In the genomic region with DNA sequence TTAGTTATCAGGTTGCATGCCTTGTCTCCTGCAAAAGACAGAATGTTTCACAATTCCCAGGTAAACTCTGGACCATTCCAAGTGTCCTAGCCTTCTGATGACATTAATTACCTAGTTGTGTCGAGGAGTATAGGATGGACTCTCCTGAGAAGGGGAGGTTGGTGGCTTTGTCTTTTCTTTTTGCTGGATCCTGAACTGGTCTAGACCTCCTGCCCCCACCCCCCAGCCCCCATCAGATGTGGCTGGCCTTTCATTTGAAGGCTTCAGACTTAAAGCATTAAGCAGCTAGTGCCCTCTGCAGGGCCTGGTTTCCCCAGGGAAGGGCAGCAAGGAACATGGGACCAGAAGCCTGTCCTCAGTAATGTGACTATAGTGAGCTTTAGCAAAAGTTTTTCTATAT, we compare ENCODE assay signal across 11 cellular contexts. TPM values are rescaled to one million over a fixed set of nuclear protein-coding genes. Genes with fewer than 3 reads are reported as not detected.
DNase-seq lines count a peak whose midpoint lies in the region; ATAC-seq lines count a peak whose summit lies in the region.
"Had no signal": no experiment of that assay in that cellular context is flagged by ENCODE, and none has a peak within 500 bp of the region (broad histone marks: within the 10 kb centered on the region; RNA-seq: fewer than 3 reads in every experiment).

No MANE protein-coding gene starts in this region.

- no peak for DNase-seq in stimulated activated naive CD8-positive, alpha-beta T cell treated with anti-CD3 and anti-CD28 coated beads, Interleukin-15, Interleukin-2, amounts not matched to agents 100 U/mL and 50 U/mL, for 24 hours
- no peak for DNase-seq in activated naive CD8-positive, alpha-beta T cell treated with anti-CD3 and anti-CD28 coated beads, Interleukin-2, amount 50 U/mL, for 24 hours
- DNase-seq in mesenchymal stem cell (no peak), cerebellar nuclear complex (lab: John Stamatoyannopoulos, UW) (no peak), NCI-H2227 treated with DMSO at 0.1 percent for 48 hours (lab: John Stamatoyannopoulos, UW) (no peak)
- no peak for DNase-seq in stimulated activated naive CD4-positive, alpha-beta T cell treated with Interleukin-2 at 50 U/mL for 16 hours (lab: John Stamatoyannopoulos, UW)
- DNase-seq: immature natural killer cell, NCI-H446, small intestine had no signal

- H4K8ac ChIP-seq in mesenchymal stem cell (ENCODE audit: low read length): no peak overlapping the region

- no peak overlapping the region for H2AK5ac ChIP-seq in mesenchymal stem cell (ENCODE audit: low read length, severe bottlenecking)

- H2BK120ac ChIP-seq in mesenchymal stem cell (ENCODE audit: low read depth, low read length): no peak overlapping the region

- no peak for ATAC-seq in stimulated activated naive CD8-positive, alpha-beta T cell treated with anti-CD3 and anti-CD28 coated beads, Interleukin-15, Interleukin-2, amounts not matched to agents 100 U/mL and 50 U/mL, for 24 hours
- no peak for ATAC-seq in activated naive CD8-positive, alpha-beta T cell treated with anti-CD3 and anti-CD28 coated beads, Interleukin-2, amount 50 U/mL, for 24 hours
- ATAC-seq in HG02759 (IDR thresholded peaks at IDR 0.05; ENCODE audit: unreplicated experiment): no peak

- no peak overlapping the region for H3K27ac ChIP-seq in mesenchymal stem cell (ENCODE audit: low read length, poor library complexity, severe bottlenecking)

- H3K18ac ChIP-seq in mesenchymal stem cell (ENCODE audit: low read depth in 1 of 2, low read length in 2 of 2): peak overlapping the region in 1 of 2 experiments; percentile 18

- peaks cover 45 to 57% of the 10 kb centered on the region in 2 experiments for H3K36me3 ChIP-seq in mesenchymal stem cell (ENCODE audit: control insufficient read depth in 1 of 2, insufficient read depth in 2 of 2, low read depth in 1 of 2, low read length in 2 of 2)

- H3K14ac ChIP-seq in mesenchymal stem cell (ENCODE audit: low read length in 2 of 2): no peak overlapping the region

- no peak overlapping the region for H2BK15ac ChIP-seq in mesenchymal stem cell (ENCODE audit: low read depth, poor library complexity, severe bottlenecking)

- no peaks in the 10 kb centered on the region for H3K9me3 ChIP-seq in mesenchymal stem cell (ENCODE audit: control insufficient read depth, low read length)

- H3K4me1 ChIP-seq in mesenchymal stem cell (ENCODE audit: control insufficient read depth, insufficient read depth, low read depth, low read length): peaks cover 1% of the 10 kb centered on the region

- no peak overlapping the region for H3K4me3 ChIP-seq in mesenchymal stem cell (ENCODE audit: insufficient read depth in 1 of 2, low read depth in 1 of 2, low read length in 2 of 2)

- no peak overlapping the region for H2BK5ac ChIP-seq in mesenchymal stem cell (ENCODE audit: low read depth, low read length, poor library complexity, severe bottlenecking)

- peaks cover 36% of the 10 kb centered on the region for H3K36me3 Mint-ChIP-seq in stimulated activated naive CD8-positive, alpha-beta T cell treated with anti-CD3 and anti-CD28 coated beads, Interleukin-15, Interleukin-2, amounts not matched to agents 100 ng/mL and 50 ng/mL, for 24 hours (ENCODE audit: low read depth)
- H3K36me3 Mint-ChIP-seq in activated naive CD8-positive, alpha-beta T cell treated with anti-CD3 and anti-CD28 coated beads, Interleukin-2, amount 50 U/mL, for 24 hours (ENCODE audit: low read depth): peaks cover 23% of the 10 kb centered on the region

- peak overlapping the region; percentile 67 for H3K9ac ChIP-seq in mesenchymal stem cell (ENCODE audit: low read length)

- no peak overlapping the region for H3K23ac ChIP-seq in mesenchymal stem cell (ENCODE audit: low read length in 2 of 2)

- H3K4me1 Mint-ChIP-seq in stimulated activated naive CD8-positive, alpha-beta T cell treated with anti-CD3 and anti-CD28 coated beads, Interleukin-15, Interleukin-2, amounts not matched to agents 100 ng/mL and 50 ng/mL, for 24 hours (ENCODE audit: low read depth): peaks cover 31% of the 10 kb centered on the region
- peaks cover 29% of the 10 kb centered on the region for H3K4me1 Mint-ChIP-seq in activated naive CD8-positive, alpha-beta T cell treated with anti-CD3 and anti-CD28 coated beads, Interleukin-2, amount 50 U/mL, for 24 hours

- no peak overlapping the region for H2BK12ac ChIP-seq in mesenchymal stem cell (ENCODE audit: low read length in 2 of 2)

- peak overlapping the region; percentile 97 for H3K27ac Mint-ChIP-seq in stimulated activated naive CD8-positive, alpha-beta T cell treated with anti-CD3 and anti-CD28 coated beads, Interleukin-15, Interleukin-2, amounts not matched to agents 100 ng/mL and 50 ng/mL, for 24 hours
- H3K27ac Mint-ChIP-seq in activated naive CD8-positive, alpha-beta T cell treated with anti-CD3 and anti-CD28 coated beads, Interleukin-2, amount 50 U/mL, for 24 hours: peak overlapping the region; percentile 97

- WGBS in mesenchymal stem cell: no CpG with 5 or more reads among the region's 1 CpG

- H3K4ac ChIP-seq in mesenchymal stem cell (ENCODE audit: low read depth in 1 of 2, low read length in 2 of 2): no peak overlapping the region

- no peak overlapping the region for H3K4me2 ChIP-seq in mesenchymal stem cell (ENCODE audit: low read length, poor library complexity, severe bottlenecking)

- H3K4me3 Mint-ChIP-seq in stimulated activated naive CD8-positive, alpha-beta T cell treated with anti-CD3 and anti-CD28 coated beads, Interleukin-15, Interleukin-2, amounts not matched to agents 100 ng/mL and 50 ng/mL, for 24 hours: no peak overlapping the region
- no peak overlapping the region for H3K4me3 Mint-ChIP-seq in activated naive CD8-positive, alpha-beta T cell treated with anti-CD3 and anti-CD28 coated beads, Interleukin-2, amount 50 U/mL, for 24 hours
- H3K4me3 Mint-ChIP-seq: immature natural killer cell had no signal

- peaks cover 1% of the 10 kb centered on the region for H3K79me1 ChIP-seq in mesenchymal stem cell (replicated peaks; ENCODE audit: low read length, poor library complexity, severe bottlenecking)

- H4K91ac ChIP-seq in mesenchymal stem cell (ENCODE audit: low read length): no peak overlapping the region

- no peak overlapping the region for H2AFZ ChIP-seq in mesenchymal stem cell (ENCODE audit: low read depth, low read length)

- H3K9me3 Mint-ChIP-seq in stimulated activated naive CD8-positive, alpha-beta T cell treated with anti-CD3 and anti-CD28 coated beads, Interleukin-15, Interleukin-2, amounts not matched to agents 100 ng/mL and 50 ng/mL, for 24 hours: no peaks in the 10 kb centered on the region
- no peaks in the 10 kb centered on the region for H3K9me3 Mint-ChIP-seq in activated naive CD8-positive, alpha-beta T cell treated with anti-CD3 and anti-CD28 coated beads, Interleukin-2, amount 50 U/mL, for 24 hours
- H3K9me3 Mint-ChIP-seq: immature natural killer cell had no signal

- H3K27me3 Mint-ChIP-seq in stimulated activated naive CD8-positive, alpha-beta T cell treated with anti-CD3 and anti-CD28 coated beads, Interleukin-15, Interleukin-2, amounts not matched to agents 100 ng/mL and 50 ng/mL, for 24 hours: no peaks in the 10 kb centered on the region
- no peaks in the 10 kb centered on the region for H3K27me3 Mint-ChIP-seq in activated naive CD8-positive, alpha-beta T cell treated with anti-CD3 and anti-CD28 coated beads, Interleukin-2, amount 50 U/mL, for 24 hours

- peaks cover 0 to 2% of the 10 kb centered on the region in 2 experiments for H3K27me3 ChIP-seq in mesenchymal stem cell (ENCODE audit: control insufficient read depth in 1 of 2, insufficient read depth in 1 of 2, low read length in 2 of 2)

RNA-seq across cellular contexts. Expression of a gene that starts 9.7 kb away (rescaled TPM):
- 80.2 TPM for polyA plus RNA-seq in mesenchymal stem cell (2013, experiment 1 of 2)
- polyA plus RNA-seq in mesenchymal stem cell (2013, experiment 2 of 2): 77.3 TPM
- polyA plus RNA-seq: immature natural killer cell had no signal

RNA-seq across cellular contexts. Expression of a gene that starts 27.1 kb away (rescaled TPM):
- 30.2 TPM for polyA plus RNA-seq in mesenchymal stem cell (2013, experiment 1 of 2)
- polyA plus RNA-seq in mesenchymal stem cell (2013, experiment 2 of 2): 30.5 TPM

RNA-seq across cellular contexts. Expression of a gene that starts 33.5 kb away (rescaled TPM):
- 25.1 TPM for polyA plus RNA-seq in mesenchymal stem cell (2013, experiment 1 of 2)
- polyA plus RNA-seq in mesenchymal stem cell (2013, experiment 2 of 2): 26.5 TPM
- polyA plus RNA-seq: immature natural killer cell had no signal

RNA-seq across cellular contexts. Expression of a gene that starts 39.3 kb away (rescaled TPM):
- not detected for polyA plus RNA-seq in mesenchymal stem cell (2013, experiment 1 of 2)
- polyA plus RNA-seq in mesenchymal stem cell (2013, experiment 2 of 2): not detected
- polyA plus RNA-seq: immature natural killer cell had no signal
